8 cellular contexts compared by ENCODE assay signal in the genomic region with DNA sequence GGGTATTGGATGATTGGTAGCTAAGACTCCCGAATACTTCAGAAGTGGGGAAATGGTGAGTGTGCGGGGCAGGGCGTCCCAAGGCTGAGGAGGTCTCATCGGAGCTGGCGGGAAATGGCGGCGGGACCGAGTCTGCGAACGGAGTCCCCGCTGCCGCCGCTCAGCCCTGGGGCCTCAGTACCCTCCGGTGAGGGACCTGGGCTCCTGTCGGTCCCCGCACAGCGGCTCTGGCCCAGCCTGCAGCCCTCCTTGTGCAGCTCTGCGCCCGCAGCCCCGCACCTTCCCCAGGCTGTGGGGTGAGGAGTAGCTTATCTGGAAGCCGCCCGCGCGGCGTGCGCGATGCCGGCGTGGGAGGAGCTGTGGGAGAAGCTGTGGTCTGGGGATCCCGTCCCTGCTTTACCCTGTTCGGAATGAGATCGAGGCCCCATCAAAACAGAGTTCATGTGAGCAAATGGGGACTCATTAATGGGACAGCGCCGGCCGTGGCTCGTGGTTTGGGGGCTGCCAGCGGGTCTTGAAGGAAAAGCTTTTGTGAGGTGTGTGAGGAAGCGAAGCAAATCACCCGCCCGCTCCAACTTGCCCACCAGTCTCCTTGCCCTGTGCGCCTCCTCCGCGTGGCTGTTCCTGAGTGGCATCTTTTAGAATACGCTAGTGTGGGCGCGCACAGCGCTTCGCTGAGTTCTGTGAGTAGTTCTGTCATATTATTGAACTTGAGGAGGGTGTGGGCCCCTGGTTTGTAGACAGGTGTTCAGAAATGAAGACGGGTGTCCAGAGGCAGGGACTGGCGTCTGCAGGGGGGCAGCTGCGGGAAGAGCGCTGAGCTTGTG.
A peak's percentile ranks its signal among the peaks of the same experiment; 100 is the strongest.
DNase-seq lines count a peak whose midpoint lies in the region; ATAC-seq lines count a peak whose summit lies in the region.

No MANE protein-coding gene starts in this region.

- H3K36me3 ChIP-seq in ACC112 (ENCODE audit: insufficient read depth, low read length), result peaks cover 21% of the 10 kb centered on the region
- H3K36me3 ChIP-seq in mucosa of stomach (ENCODE audit: control insufficient read depth, insufficient read depth, low read length), result peaks cover 6% of the 10 kb centered on the region

- peak overlapping the region; percentile 96 to 99 for H3K4me3 Mint-ChIP-seq in effector memory CD8-positive, alpha-beta T cell
- H3K4me3 Mint-ChIP-seq in stimulated activated memory B cell treated with anti-CD40 and anti-IgM and Interleukin-4, amounts not matched to agents 10 μg/mL and 1 μg/mL and 100 μg/mL, for 72 hours, result peak overlapping the region; percentile 100

- H3K79me2 ChIP-seq in ACC112 (ENCODE audit: control insufficient read depth, insufficient read depth, low read length, unreplicated experiment), result peaks cover 49% of the 10 kb centered on the region

- H3K9me3 Mint-ChIP-seq in effector memory CD8-positive, alpha-beta T cell, result no peaks in the 10 kb centered on the region
- peaks cover 23% of the 10 kb centered on the region for H3K9me3 Mint-ChIP-seq in stimulated activated memory B cell treated with anti-CD40 and anti-IgM and Interleukin-4, amounts not matched to agents 10 μg/mL and 1 μg/mL and 100 μg/mL, for 72 hours

- peak overlapping the region; percentile 62 for H2AFZ ChIP-seq in ACC112 (ENCODE audit: low read length, unreplicated experiment)

- H3K27me3 ChIP-seq in ACC112 (ENCODE audit: insufficient read depth, low read length) (no peaks in the 10 kb centered on the region), mucosa of stomach (ENCODE audit: control insufficient read depth, insufficient read depth, low read length) (no peaks in the 10 kb centered on the region)

- peak overlapping the region; percentile 94 for H3K9ac ChIP-seq in mucosa of stomach (ENCODE audit: low read length)

- H3K36me3 Mint-ChIP-seq in effector memory CD8-positive, alpha-beta T cell (ENCODE audit: insufficient read depth), result peaks cover 24% of the 10 kb centered on the region
- peaks cover 65% of the 10 kb centered on the region for H3K36me3 Mint-ChIP-seq in stimulated activated memory B cell treated with anti-CD40 and anti-IgM and Interleukin-4, amounts not matched to agents 10 μg/mL and 1 μg/mL and 100 μg/mL, for 72 hours

- peaks cover 6% of the 10 kb centered on the region for H3K9me3 ChIP-seq in mucosa of stomach (ENCODE audit: control insufficient read depth, low read length)

- H3K27ac Mint-ChIP-seq in effector memory CD8-positive, alpha-beta T cell, result peak overlapping the region; percentile 96 to 98
- peak overlapping the region; percentile 99 for H3K27ac Mint-ChIP-seq in stimulated activated memory B cell treated with anti-CD40 and anti-IgM and Interleukin-4, amounts not matched to agents 10 μg/mL and 1 μg/mL and 100 μg/mL, for 72 hours

- ATAC-seq in GM18909 (IDR thresholded peaks at IDR 0.05; ENCODE audit: poor library complexity, unreplicated experiment) (peak; percentile 37), HG03342 (IDR thresholded peaks at IDR 0.05; ENCODE audit: unreplicated experiment) (peak; percentile 33)
- peak; percentile 39 for ATAC-seq in effector memory CD8-positive, alpha-beta T cell (replicated peaks)
- ATAC-seq in stimulated activated memory B cell treated with anti-CD40 and anti-IgM and Interleukin-4, amounts not matched to agents 10 μg/mL and 1 μg/mL and 100 μg/mL, for 72 hours, result peak; percentile 55

- peak overlapping the region; percentile 88 for H3K4me3 ChIP-seq in ACC112 (ENCODE audit: low read depth, low read length)
- H3K4me3 ChIP-seq in mucosa of stomach (ENCODE audit: low read length), result peak overlapping the region; percentile 83

- no peaks in the 10 kb centered on the region for H3K27me3 Mint-ChIP-seq in effector memory CD8-positive, alpha-beta T cell
- H3K27me3 Mint-ChIP-seq in stimulated activated memory B cell treated with anti-CD40 and anti-IgM and Interleukin-4, amounts not matched to agents 10 μg/mL and 1 μg/mL and 100 μg/mL, for 72 hours, result no peaks in the 10 kb centered on the region

- H3K4me1 Mint-ChIP-seq in effector memory CD8-positive, alpha-beta T cell (ENCODE audit: low read depth in 2 of 2), result peaks cover 29 to 31% of the 10 kb centered on the region in 2 donors
- peaks cover 35% of the 10 kb centered on the region for H3K4me1 Mint-ChIP-seq in stimulated activated memory B cell treated with anti-CD40 and anti-IgM and Interleukin-4, amounts not matched to agents 10 μg/mL and 1 μg/mL and 100 μg/mL, for 72 hours

- peak; percentile 59 for DNase-seq in activated CD4-positive, alpha-beta T cell treated with anti-CD3 and anti-CD28 coated beads for 4 hours
- DNase-seq in effector memory CD8-positive, alpha-beta T cell, result peak in 1 of 3 experiments; percentile 26
- no peak for DNase-seq in COLO829 (ENCODE audit: low spot score)

- H3K27ac ChIP-seq in ACC112 (ENCODE audit: low read depth, low read length), result peak overlapping the region; percentile 81

- H3K4me1 ChIP-seq in ACC112 (ENCODE audit: control insufficient read depth, insufficient read depth, low read length, unreplicated experiment) (peaks cover 11% of the 10 kb centered on the region), mucosa of stomach (ENCODE audit: control insufficient read depth, insufficient read depth, low read length) (peaks cover 8% of the 10 kb centered on the region)
